18 cellular contexts compared by ENCODE assay signal in genomic region chr19:49863254-49863934, GRCh38. TPM values are rescaled to one million over a fixed set of nuclear protein-coding genes. Genes with fewer than 3 reads are reported as not detected.
DNase-seq lines count a peak whose midpoint lies in the region; ATAC-seq, FAIRE-seq and TF ChIP-seq lines count a peak whose summit lies in the region.
"Had no signal": no experiment of that assay in that cellular context is flagged by ENCODE, and none has a peak within 500 bp of the region (broad histone marks: within the 10 kb centered on the region; RNA-seq: fewer than 3 reads in every experiment).

No MANE protein-coding gene starts in this region.

- H3K9me3 Mint-ChIP-seq in stimulated activated naive CD8-positive, alpha-beta T cell treated with anti-CD3 and anti-CD28 coated beads, Interleukin-15, Interleukin-2, amounts not matched to agents 100 ng/mL and 50 ng/mL, for 24 hours, result no peaks in the 10 kb centered on the region
- peaks cover 2% of the 10 kb centered on the region; the same call in 1 of the 2 replicates for H3K9me3 Mint-ChIP-seq in WTC11
- no peaks in the 10 kb centered on the region for H3K9me3 Mint-ChIP-seq in mesothelial cell of epicardium
- H3K9me3 Mint-ChIP-seq: immature natural killer cell had no signal

- no peak for DNase-seq in stimulated activated naive CD8-positive, alpha-beta T cell treated with anti-CD3 and anti-CD28 coated beads, Interleukin-15, Interleukin-2, amounts not matched to agents 100 U/mL and 50 U/mL, for 24 hours
- DNase-seq in WTC11 (ENCODE audit: low spot score) (no peak), mesothelial cell of epicardium (ENCODE audit: low spot score in 2 of 2, unreplicated experiment in 2 of 2) (no peak), putamen (ENCODE audit: low spot score) (no peak), D721Med (ENCODE audit: insufficient read length, low spot score) (no peak)
- DNase-seq: activated naive CD4-positive, alpha-beta T cell treated with Interleukin-2 at 50 U/mL for 16 hours; CD8-positive, alpha-beta memory T cell; heart right ventricle; immature natural killer cell; left ventricle myocardium inferior; NCI-H1092 treated with DMSO at 0.1 percent for 48 hours; NCI-H2081 treated with DMSO at 0.1 percent for 48 hours; NCI-H446 treated with DMSO at 0.1 percent for 48 hours; SW 1271 had no signal

- no peak for FAIRE-seq in D721Med (lab: Jason Lieb, UNC)

- peak overlapping the region; percentile 46 for H3K27ac Mint-ChIP-seq in stimulated activated naive CD8-positive, alpha-beta T cell treated with anti-CD3 and anti-CD28 coated beads, Interleukin-15, Interleukin-2, amounts not matched to agents 100 ng/mL and 50 ng/mL, for 24 hours
- H3K27ac Mint-ChIP-seq in WTC11 (peak overlapping the region; percentile 93), mesothelial cell of epicardium (peak overlapping the region; percentile 1)

- peaks cover 32% of the 10 kb centered on the region for H3K36me3 Mint-ChIP-seq in stimulated activated naive CD8-positive, alpha-beta T cell treated with anti-CD3 and anti-CD28 coated beads, Interleukin-15, Interleukin-2, amounts not matched to agents 100 ng/mL and 50 ng/mL, for 24 hours (ENCODE audit: low read depth)
- H3K36me3 Mint-ChIP-seq in WTC11 (peaks cover 31% of the 10 kb centered on the region), mesothelial cell of epicardium (peaks cover 12% of the 10 kb centered on the region)

- peaks cover 41% of the 10 kb centered on the region for H3K4me1 Mint-ChIP-seq in stimulated activated naive CD8-positive, alpha-beta T cell treated with anti-CD3 and anti-CD28 coated beads, Interleukin-15, Interleukin-2, amounts not matched to agents 100 ng/mL and 50 ng/mL, for 24 hours (ENCODE audit: low read depth)
- H3K4me1 Mint-ChIP-seq in WTC11, result peaks cover 34% of the 10 kb centered on the region
- H3K4me1 Mint-ChIP-seq in mesothelial cell of epicardium, result peaks cover 30% of the 10 kb centered on the region

- POLR2A ChIA-PET in WTC11 (lab: Charles Lee), result interaction anchor here (0.6 to 1.1 kb wide), 2 partner anchors 48 to 287 kb away, joined by 3 to 4 read pairs; no protein-coding TSS in a partner anchor

- TF ChIP-seq CTCF in WTC11 (IDR thresholded peaks at IDR 0.05) (no peak), mesothelial cell of epicardium (IDR thresholded peaks at IDR 0.05; ENCODE audit: unreplicated experiment) (no peak), D721Med (IDR thresholded peaks at IDR 0.05; ENCODE audit: insufficient read depth, missing control alignments) (no peak)

- no peak overlapping the region for H3K4me3 Mint-ChIP-seq in stimulated activated naive CD8-positive, alpha-beta T cell treated with anti-CD3 and anti-CD28 coated beads, Interleukin-15, Interleukin-2, amounts not matched to agents 100 ng/mL and 50 ng/mL, for 24 hours
- H3K4me3 Mint-ChIP-seq in WTC11 (0 out of 2 replicates have a peak overlapping the region, but pooled peaks have one; percentile 27), mesothelial cell of epicardium (no peak overlapping the region)

- H3K27me3 Mint-ChIP-seq in stimulated activated naive CD8-positive, alpha-beta T cell treated with anti-CD3 and anti-CD28 coated beads, Interleukin-15, Interleukin-2, amounts not matched to agents 100 ng/mL and 50 ng/mL, for 24 hours, result no peaks in the 10 kb centered on the region
- H3K27me3 Mint-ChIP-seq in WTC11 (ENCODE audit: low read depth) (no peaks in the 10 kb centered on the region), mesothelial cell of epicardium (ENCODE audit: low read depth) (no peaks in the 10 kb centered on the region)

- ATAC-seq in stimulated activated naive CD8-positive, alpha-beta T cell treated with anti-CD3 and anti-CD28 coated beads, Interleukin-15, Interleukin-2, amounts not matched to agents 100 U/mL and 50 U/mL, for 24 hours, result no peak
- ATAC-seq in WTC11, result no peak
- ATAC-seq in GM21367 (IDR thresholded peaks at IDR 0.05; ENCODE audit: unreplicated experiment), result no peak
- no peak for ATAC-seq in HG03039 (IDR thresholded peaks at IDR 0.05; ENCODE audit: unreplicated experiment)
- ATAC-seq: heart right ventricle had no signal

- CTCF ChIA-PET in WTC11 (lab: Charles Lee), result interaction anchor here (0.5 to 1.6 kb wide), 8 partner anchors 14 to 452 kb away, joined by 3 to 4 read pairs (median 3); partner anchors contain the start of genes AKT1S1, FUZ and TBC1D17

TF ChIP-seq in WTC11, 78 proteins besides CTCF, POLR2A, EP300 and RAD21:
- TF ChIP-seq GABPB1 (CRISPR knock-in tag; IDR thresholded peaks at IDR 0.05) (no peak), ZBTB43 (CRISPR knock-in tag; IDR thresholded peaks at IDR 0.05) (no peak), NFE2L1 (CRISPR knock-in tag; IDR thresholded peaks at IDR 0.05) (no peak), JAZF1 (CRISPR knock-in tag; IDR thresholded peaks at IDR 0.05) (no peak), ZNF512 (CRISPR knock-in tag; IDR thresholded peaks at IDR 0.05; ENCODE audit: borderline replicate concordance) (no peak)

RNA-seq across cellular contexts. Expression of gene PNKP, which starts 4.0 kb away (rescaled TPM):
- total RNA-seq in WTC11 (2021) (133 to 146 TPM (median 142 TPM) in 3 replicates), mesothelial cell of epicardium (96.6 to 103 TPM (median 97.8 TPM) in 3 replicates)

RNA-seq across cellular contexts. Expression of gene PTOV1, which starts 12.4 kb away (rescaled TPM):
- total RNA-seq in WTC11 (2021), result 296 to 316 TPM (median 306 TPM) in 3 replicates
- total RNA-seq in mesothelial cell of epicardium, result 415 to 431 TPM (median 422 TPM) in 3 replicates

RNA-seq across cellular contexts. Expression of gene AKT1S1, which starts 13.8 kb away (rescaled TPM):
- total RNA-seq in WTC11 (2021), result 41.9 to 47.8 TPM (median 46.5 TPM) in 3 replicates
- 41.8 to 45.3 TPM (median 42.5 TPM) in 3 replicates for total RNA-seq in mesothelial cell of epicardium

RNA-seq across cellular contexts. Expression of gene TBC1D17, which starts 14.1 kb away (rescaled TPM):
- 44.4 to 52.8 TPM (median 46.7 TPM) in 3 replicates for total RNA-seq in WTC11 (2021)
- 46.8 to 53.7 TPM (median 49.7 TPM) in 3 replicates for total RNA-seq in mesothelial cell of epicardium

RNA-seq across cellular contexts. Expression of gene IL4I1, which starts 33.3 kb away (rescaled TPM):
- total RNA-seq in WTC11 (2021) (0.83 to 1.4 TPM (median 0.99 TPM) in 3 replicates), mesothelial cell of epicardium (1.3 to 1.7 TPM (median 1.6 TPM) in 3 replicates)
- total RNA-seq: left ventricle myocardium inferior, vagina had no signal

Comparison
In these comparisons a context has a peak if more than half of its experiments do, and no peak if none do; other contexts are left out.
1. H3K27ac Mint-ChIP-seq: peak in every context shown above with its lines; median percentile 93 in WTC11; 46 in stimulated activated naive CD8-positive, alpha-beta T cell treated with anti-CD3 and anti-CD28 coated beads, Interleukin-15, Interleukin-2, amounts not matched to agents 100 ng/mL and 50 ng/mL, for 24 hours; 1 in mesothelial cell of epicardium.